18 cellular contexts compared by ENCODE assay signal in the genomic region with DNA sequence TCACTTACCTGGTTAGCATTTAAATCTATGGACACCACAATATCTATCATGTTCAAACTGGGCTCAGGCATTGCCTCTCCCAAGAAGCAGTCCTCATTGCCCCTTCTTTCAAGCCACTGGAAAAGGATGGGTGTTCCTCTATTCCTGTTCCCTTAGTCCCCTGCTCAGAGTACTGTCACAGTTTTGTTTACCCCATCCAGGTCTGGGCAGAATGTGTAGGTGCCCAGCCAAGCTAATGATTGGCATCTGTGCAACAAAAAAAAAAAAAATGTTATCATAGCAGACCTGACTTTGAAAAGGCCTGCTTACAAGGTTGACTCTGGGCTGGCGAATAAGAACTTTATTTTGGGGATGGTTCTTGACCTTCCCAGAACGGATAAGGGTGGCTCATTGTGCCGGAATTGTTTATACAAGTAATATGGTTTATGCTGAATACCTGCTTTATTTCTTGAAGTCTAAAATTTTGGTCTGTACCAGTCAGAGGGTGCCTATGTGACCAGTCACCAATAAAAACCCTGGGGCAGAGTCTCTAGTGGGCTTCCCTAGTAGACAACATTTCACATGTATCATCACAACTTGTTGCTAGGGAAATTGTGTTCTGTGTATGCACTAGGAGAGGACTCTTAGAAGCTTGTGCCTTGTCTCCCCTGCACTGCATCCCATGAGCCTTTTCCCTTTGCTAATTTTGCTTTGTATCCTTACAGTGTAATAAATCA.
"Had no signal": no experiment of that assay in that cellular context is flagged by ENCODE, and none has a peak within 500 bp of the region (broad histone marks: within the 10 kb centered on the region; RNA-seq: fewer than 3 reads in every experiment).

No MANE protein-coding gene starts in this region.

- H3K9me3 Mint-ChIP-seq: activated CD8-positive, alpha-beta T cell treated with anti-CD3 and anti-CD28 coated beads for 36 hours; activated naive CD4-positive, alpha-beta T cell treated with anti-CD3 and anti-CD28 coated beads, Interleukin-2, amount 50 U/mL, for 24 hours; activated T-cell treated with anti-CD3 and anti-CD28 coated beads, Interleukin-2, amount 50 U/mL, for 4 hours; natural killer cell treated with Interleukin-12 subunit alpha and Interleukin-12 subunit beta and Interleukin-15 and Interleukin-18, amount 100 ng/mL, for 72 hours; T-helper 1 cell treated with Interleukin-12 subunit alpha and Interleukin-12 subunit beta and Interleukin-4 antibody, amounts not matched to agents 30 μg/mL and 1 μg/mL, for 36 hours had no signal

- H3K36me3 ChIP-seq: adrenal gland, left lung, tibial nerve, WERI-Rb-1 had no signal

- H3K27me3 ChIP-seq: hepatocyte, left lung had no signal

- H3K27me3 Mint-ChIP-seq: activated CD8-positive, alpha-beta T cell treated with anti-CD3 and anti-CD28 coated beads for 36 hours had no signal

- H3K4me1 ChIP-seq: left lung, tibial nerve had no signal

- H3K4me2 ChIP-seq: hepatocyte had no signal

- H3K27ac Mint-ChIP-seq: activated CD8-positive, alpha-beta T cell treated with anti-CD3 and anti-CD28 coated beads for 36 hours; activated naive CD4-positive, alpha-beta T cell treated with anti-CD3 and anti-CD28 coated beads, Interleukin-2, amount 50 U/mL, for 24 hours; natural killer cell treated with Interleukin-12 subunit alpha and Interleukin-12 subunit beta and Interleukin-15 and Interleukin-18, amount 100 ng/mL, for 72 hours; T-helper 1 cell treated with Interleukin-12 subunit alpha and Interleukin-12 subunit beta and Interleukin-4 antibody, amounts not matched to agents 30 μg/mL and 1 μg/mL, for 36 hours had no signal

- H3K4me3 Mint-ChIP-seq: activated CD8-positive, alpha-beta T cell treated with anti-CD3 and anti-CD28 coated beads for 36 hours; activated naive CD4-positive, alpha-beta T cell treated with anti-CD3 and anti-CD28 coated beads, Interleukin-2, amount 50 U/mL, for 24 hours; activated T-cell treated with anti-CD3 and anti-CD28 coated beads, Interleukin-2, amount 50 U/mL, for 4 hours; natural killer cell treated with Interleukin-12 subunit alpha and Interleukin-12 subunit beta and Interleukin-15 and Interleukin-18, amount 100 ng/mL, for 72 hours; T-helper 1 cell treated with Interleukin-12 subunit alpha and Interleukin-12 subunit beta and Interleukin-4 antibody, amounts not matched to agents 30 μg/mL and 1 μg/mL, for 36 hours had no signal

- H2AFZ ChIP-seq: hepatocyte had no signal

- H3K27ac ChIP-seq: dorsolateral prefrontal cortex, hepatocyte, left lung, WERI-Rb-1 had no signal

- ATAC-seq: activated CD8-positive, alpha-beta T cell treated with anti-CD3 and anti-CD28 coated beads for 36 hours; activated T-cell treated with anti-CD3 and anti-CD28 coated beads, Interleukin-2, amount 50 U/mL, for 4 hours; natural killer cell treated with Interleukin-12 subunit alpha and Interleukin-12 subunit beta and Interleukin-15 and Interleukin-18, amount 100 ng/mL, for 72 hours had no signal

- H3K4me3 ChIP-seq: adrenal gland, dorsolateral prefrontal cortex, hepatocyte, left lung, tibial nerve had no signal

- DNase-seq: activated CD4-positive, alpha-beta T cell treated with anti-CD3 and anti-CD28 coated beads for 4 hours; activated CD8-positive, alpha-beta T cell treated with anti-CD3 and anti-CD28 coated beads for 36 hours; activated effector memory CD4-positive, alpha-beta T cell treated with Interleukin-2 at 50 U/mL for 16 hours; activated T-cell treated with anti-CD3 and anti-CD28 coated beads, Interleukin-2, amount 50 U/mL, for 4 hours; adrenal gland; dorsolateral prefrontal cortex; left lung; mesendoderm; posterior cingulate gyrus; retina; stimulated activated CD4-positive, alpha-beta T cell treated with anti-CD3 and anti-CD28 coated beads, Interleukin-2, amount 100 ng/mL, for 48 hours; stimulated activated naive CD4-positive, alpha-beta T cell; WERI-Rb-1 had no signal

- H3K36me3 Mint-ChIP-seq: activated naive CD4-positive, alpha-beta T cell treated with anti-CD3 and anti-CD28 coated beads, Interleukin-2, amount 50 U/mL, for 24 hours; natural killer cell treated with Interleukin-12 subunit alpha and Interleukin-12 subunit beta and Interleukin-15 and Interleukin-18, amount 100 ng/mL, for 72 hours had no signal

- H3K4me1 Mint-ChIP-seq: activated naive CD4-positive, alpha-beta T cell treated with anti-CD3 and anti-CD28 coated beads, Interleukin-2, amount 50 U/mL, for 24 hours had no signal

- H3K9me3 ChIP-seq: adrenal gland, left lung, tibial nerve had no signal
